Comparison of ENCODE assay signal across 20 cellular contexts in the genomic region with DNA sequence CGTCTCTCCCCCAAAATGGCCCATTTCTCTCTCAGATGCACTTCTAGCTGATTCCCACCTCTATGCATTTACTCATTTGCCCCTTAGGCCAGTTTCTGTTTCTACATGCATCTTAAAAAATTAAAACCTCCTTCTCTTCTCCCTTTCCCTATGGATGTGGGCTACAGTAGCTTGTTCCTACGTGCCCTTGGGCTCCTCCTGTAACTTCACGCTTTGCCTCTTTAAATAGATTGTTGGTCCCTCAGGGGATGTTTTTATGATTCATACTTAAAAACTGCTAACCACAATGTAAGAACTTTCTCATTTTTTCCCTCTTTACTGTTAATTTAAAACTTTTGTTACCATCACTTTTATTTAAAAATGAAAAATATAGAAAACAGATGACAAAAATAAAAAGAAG.
DNase-seq lines count a peak whose midpoint lies in the region; ATAC-seq and TF ChIP-seq lines count a peak whose summit lies in the region.
"Had no signal": no experiment of that assay in that cellular context is flagged by ENCODE, and none has a peak within 500 bp of the region (broad histone marks: within the 10 kb centered on the region; RNA-seq: fewer than 3 reads in every experiment).

No MANE protein-coding gene starts in this region.

- no peaks in the 10 kb centered on the region for H3K27me3 ChIP-seq in GM06990 (replicated peaks; ENCODE audit: control insufficient read depth, insufficient read depth, low read length)
- H3K27me3 ChIP-seq in lower lobe of right lung (ENCODE audit: low read depth) = no peaks in the 10 kb centered on the region
- H3K27me3 ChIP-seq in GM23338 (ENCODE audit: insufficient read depth) = no peaks in the 10 kb centered on the region
- H3K27me3 ChIP-seq: colonic mucosa, thyroid gland had no signal

- in situ Hi-C loops in astrocyte of the spinal cord (cut with HindIII; ENCODE audit: low sequenced_read_pairs) = no loop called here

- H3K4me2 ChIP-seq in GM23338 = no peak overlapping the region

- H3K27ac ChIP-seq in lower lobe of right lung (no peak overlapping the region), GM23338 (ENCODE audit: low read depth) (no peak overlapping the region)
- H3K27ac ChIP-seq: colonic mucosa, thyroid gland had no signal

- H4K20me1 ChIP-seq in GM23338 (replicated peaks; ENCODE audit: insufficient read depth) = no peaks in the 10 kb centered on the region

- no peaks in the 10 kb centered on the region for H3K36me3 Mint-ChIP-seq in GM23338 (ENCODE audit: low read depth)

- H3K27ac Mint-ChIP-seq in GM23338 = no peak overlapping the region
- H3K27ac Mint-ChIP-seq: activated CD8-positive, alpha-beta T cell treated with anti-CD3 and anti-CD28 coated beads, Interleukin-2, amount 10 ng/mL, durations not matched to agents 7 days and 5 days; activated T-helper 2 cell treated with anti-CD3 and anti-CD28 coated beads, Interferon-gamma antibody, Interleukin-2, Interleukin-4, amounts not matched to agents 10 μg/mL and 5 μg/mL and 100 μg/mL, durations not matched to agents 14 hours and 24 hours and 36 hours; CD4-positive, alpha-beta T cell had no signal

- DNase-seq in GM06990 (ENCODE audit: extremely low read depth, insufficient read length) = peak; percentile 33
- peak; percentile 51 for DNase-seq in astrocyte of the spinal cord (ENCODE audit: low read depth, low spot score)
- peak; percentile 30 for DNase-seq in myocyte (ENCODE audit: low read depth)
- DNase-seq in KG1 (lab: John Stamatoyannopoulos, UW) = no peak
- no peak for DNase-seq in lower lobe of right lung
- DNase-seq in GM23338 (ENCODE audit: low spot score) = no peak
- DNase-seq: activated CD8-positive, alpha-beta T cell treated with anti-CD3 and anti-CD28 coated beads, Interleukin-2, amount 10 ng/mL, durations not matched to agents 7 days and 5 days; amniotic stem cell; CD4-positive, alpha-beta T cell; colonic mucosa; DND-41; hippocampal formation; left cardiac atrium; NCI-H187; occipital lobe; stimulated activated CD4-positive, alpha-beta T cell treated with anti-CD3 and anti-CD28 coated beads, Interleukin-4, amount 100 ng/mL, for 24 hours; thyroid gland had no signal

- H3K9me3 Mint-ChIP-seq in GM23338 = no peaks in the 10 kb centered on the region
- H3K9me3 Mint-ChIP-seq: activated T-helper 2 cell treated with anti-CD3 and anti-CD28 coated beads, Interferon-gamma antibody, Interleukin-2, Interleukin-4, amounts not matched to agents 10 μg/mL and 5 μg/mL and 100 μg/mL, durations not matched to agents 14 hours and 24 hours and 36 hours; CD4-positive, alpha-beta T cell had no signal

- no peak overlapping the region for H3K4me3 ChIP-seq in GM06990 (replicated peaks; ENCODE audit: low read depth, low read length)
- H3K4me3 ChIP-seq in astrocyte of the spinal cord (ENCODE audit: low read depth, low read length) = no peak overlapping the region
- H3K4me3 ChIP-seq in lower lobe of right lung = no peak overlapping the region
- H3K4me3 ChIP-seq in GM23338 = no peak overlapping the region
- H3K4me3 ChIP-seq: colonic mucosa, thyroid gland had no signal

- H3K79me2 ChIP-seq in GM23338 (replicated peaks; ENCODE audit: insufficient read depth) = no peaks in the 10 kb centered on the region

- TF ChIP-seq CTCF in GM06990 (IDR thresholded peaks at IDR 0.05; ENCODE audit: insufficient read depth, low read length, poor library complexity, severe bottlenecking) = no peak
- TF ChIP-seq CTCF in astrocyte of the spinal cord (IDR thresholded peaks at IDR 0.05; ENCODE audit: low read depth, low read length) = no peak
- no peak for TF ChIP-seq CTCF in lower lobe of right lung (IDR thresholded peaks at IDR 0.05)
- no peak for TF ChIP-seq CTCF in GM23338 (conservative IDR thresholded peaks at IDR 0.05; ENCODE audit: low read depth in 2 of 2)

- intact Hi-C loops in lower lobe of right lung (cut with DNase I) = no loop called here

- no peaks in the 10 kb centered on the region for H3K9me3 ChIP-seq in lower lobe of right lung
- H3K9me3 ChIP-seq: colonic mucosa, thyroid gland had no signal

- H3K4me1 ChIP-seq in lower lobe of right lung (no peaks in the 10 kb centered on the region), GM23338 (ENCODE audit: insufficient read depth) (no peaks in the 10 kb centered on the region)
- H3K4me1 ChIP-seq: colonic mucosa, thyroid gland had no signal

- H3K9me2 ChIP-seq in GM23338 (ENCODE audit: insufficient read depth) = peaks cover 6% of the 10 kb centered on the region; the same call in 1 of the 2 replicates

- no peaks in the 10 kb centered on the region for H3K27me3 Mint-ChIP-seq in GM23338 (ENCODE audit: insufficient read depth, low read depth, poor library complexity)

- no peak overlapping the region; the same call in 2 of the 3 replicates for H3K4me3 Mint-ChIP-seq in GM23338
- H3K4me3 Mint-ChIP-seq: activated CD8-positive, alpha-beta T cell treated with anti-CD3 and anti-CD28 coated beads, Interleukin-2, amount 10 ng/mL, durations not matched to agents 7 days and 5 days; CD4-positive, alpha-beta T cell had no signal

- H3K4me1 Mint-ChIP-seq in GM23338 = no peaks in the 10 kb centered on the region

- ATAC-seq in HG02885 (IDR thresholded peaks at IDR 0.05; ENCODE audit: poor library complexity, unreplicated experiment) (peak; percentile 48), lower lobe of right lung (no peak), GM23338 (no peak)
- ATAC-seq: activated CD8-positive, alpha-beta T cell treated with anti-CD3 and anti-CD28 coated beads, Interleukin-2, amount 10 ng/mL, durations not matched to agents 7 days and 5 days; left cardiac atrium; SK-N-SH treated with all-trans-retinoic acid at 6 μM for 48 hours had no signal

- no peaks in the 10 kb centered on the region for H3K36me3 ChIP-seq in GM06990 (ENCODE audit: control insufficient read depth, insufficient read depth, low read length)
- H3K36me3 ChIP-seq in lower lobe of right lung = no peaks in the 10 kb centered on the region
- no peaks in the 10 kb centered on the region for H3K36me3 ChIP-seq in GM23338 (ENCODE audit: insufficient read depth)
- H3K36me3 ChIP-seq: colonic mucosa, thyroid gland had no signal

- no peak overlapping the region for H2AFZ ChIP-seq in GM23338

- H3F3A ChIP-seq in GM23338 (replicated peaks; ENCODE audit: low read depth) = no peaks in the 10 kb centered on the region

TF ChIP-seq in GM23338, 12 proteins besides CTCF, POLR2A, EP300 and RAD21 (continues in another document):
- TF ChIP-seq ZNF331 (CRISPR knock-in tag; IDR thresholded peaks at IDR 0.05; ENCODE audit: low read depth) (no peak), JUNB (IDR thresholded peaks at IDR 0.05; ENCODE audit: unreplicated experiment) (no peak), EZH2 (IDR thresholded peaks at IDR 0.05; ENCODE audit: low read depth, unreplicated experiment) (no peak), NANOG (IDR thresholded peaks at IDR 0.05; ENCODE audit: borderline replicate concordance) (no peak), POLR2AphosphoS5 (IDR thresholded peaks at IDR 0.05; ENCODE audit: low read depth) (no peak)
- TF ChIP-seq, protein P1, sequence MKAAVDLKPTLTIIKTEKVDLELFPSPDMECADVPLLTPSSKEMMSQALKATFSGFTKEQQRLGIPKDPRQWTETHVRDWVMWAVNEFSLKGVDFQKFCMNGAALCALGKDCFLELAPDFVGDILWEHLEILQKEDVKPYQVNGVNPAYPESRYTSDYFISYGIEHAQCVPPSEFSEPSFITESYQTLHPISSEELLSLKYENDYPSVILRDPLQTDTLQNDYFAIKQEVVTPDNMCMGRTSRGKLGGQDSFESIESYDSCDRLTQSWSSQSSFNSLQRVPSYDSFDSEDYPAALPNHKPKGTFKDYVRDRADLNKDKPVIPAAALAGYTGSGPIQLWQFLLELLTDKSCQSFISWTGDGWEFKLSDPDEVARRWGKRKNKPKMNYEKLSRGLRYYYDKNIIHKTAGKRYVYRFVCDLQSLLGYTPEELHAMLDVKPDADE (IDR thresholded peaks at IDR 0.05) = no peak

Comparison
In these comparisons a context has a peak if more than half of its experiments do, and no peak if none do; other contexts are left out.
1. DNase-seq: peak in GM06990 (single experiment), astrocyte of the spinal cord (single experiment) and myocyte (single experiment); none in KG1 (single experiment), lower lobe of right lung (single experiment) and GM23338 (single experiment).